ENCODE assay signal across 27 cellular contexts in genomic region chr5:94283093-94283492, GRCh38.
"Had no signal": no experiment of that assay in that cellular context is flagged by ENCODE, and none has a peak within 500 bp of the region (broad histone marks: within the 10 kb centered on the region; RNA-seq: fewer than 3 reads in every experiment).

No MANE protein-coding gene starts in this region.

- H3K36me3 Mint-ChIP-seq: mesothelial cell of epicardium; naive B cell; naive thymus-derived CD8-positive, alpha-beta T cell had no signal

- H3K27ac ChIP-seq: epithelial cell of prostate, esophagus squamous epithelium, gastrocnemius medialis, heart right ventricle, left lung, lower lobe of right lung had no signal

- H3K27me3 Mint-ChIP-seq: dendritic cell treated with granulocyte-macrophage colony-stimulating factor and Interleukin-4, amounts not matched to agents 40 ng/mL and 50 ng/mL, for 4 days; effector memory CD8-positive, alpha-beta T cell; naive B cell; naive thymus-derived CD8-positive, alpha-beta T cell had no signal

- H3K4me1 Mint-ChIP-seq: mesothelial cell of epicardium; naive B cell; naive thymus-derived CD8-positive, alpha-beta T cell had no signal

- H3K36me3 ChIP-seq: esophagus squamous epithelium, gastrocnemius medialis, heart right ventricle, left lung, lower lobe of right lung had no signal

- H3K27me3 ChIP-seq: esophagus squamous epithelium, gastrocnemius medialis, heart right ventricle, left lung had no signal

- H3K27ac Mint-ChIP-seq: dendritic cell treated with granulocyte-macrophage colony-stimulating factor and Interleukin-4, amounts not matched to agents 40 ng/mL and 50 ng/mL, for 4 days; effector memory CD8-positive, alpha-beta T cell; endodermal cell; mesothelial cell of epicardium; naive B cell; naive thymus-derived CD8-positive, alpha-beta T cell had no signal

- DNase-seq: cortex of kidney; effector CD8-positive, alpha-beta T cell; effector memory CD8-positive, alpha-beta T cell; endodermal cell; erythroblast; esophagus squamous epithelium; foreskin fibroblast; foreskin melanocyte; gastrocnemius medialis; glutamatergic neuron; head of caudate nucleus; heart right ventricle; hippocampal formation; left cardiac atrium; left lung; left ventricle myocardium superior; lower lobe of right lung; mesenchymal stem cell; mucosa of descending colon; naive B cell; naive thymus-derived CD8-positive, alpha-beta T cell had no signal

- FAIRE-seq: endometrium, keratinocyte had no signal

- H3K4me1 ChIP-seq: esophagus squamous epithelium, gastrocnemius medialis, heart right ventricle, left lung, lower lobe of right lung had no signal

- H3K4me3 Mint-ChIP-seq: dendritic cell treated with granulocyte-macrophage colony-stimulating factor and Interleukin-4, amounts not matched to agents 40 ng/mL and 50 ng/mL, for 4 days; effector memory CD8-positive, alpha-beta T cell; endodermal cell; mesothelial cell of epicardium; naive B cell; naive thymus-derived CD8-positive, alpha-beta T cell had no signal

- H3K4me3 ChIP-seq: esophagus squamous epithelium, gastrocnemius medialis, heart right ventricle, left lung, lower lobe of right lung, mucosa of descending colon had no signal

- H3K9me3 Mint-ChIP-seq: dendritic cell treated with granulocyte-macrophage colony-stimulating factor and Interleukin-4, amounts not matched to agents 40 ng/mL and 50 ng/mL, for 4 days; effector memory CD8-positive, alpha-beta T cell; endodermal cell; mesothelial cell of epicardium had no signal

- H3K9me3 ChIP-seq: esophagus squamous epithelium, gastrocnemius medialis, heart right ventricle, left lung, lower lobe of right lung, mucosa of descending colon had no signal

- ATAC-seq: effector memory CD8-positive, alpha-beta T cell; esophagus mucosa; gastrocnemius medialis; heart right ventricle; left cardiac atrium; left lung; left ventricle myocardium superior; lower lobe of right lung; mucosa of descending colon; naive thymus-derived CD8-positive, alpha-beta T cell had no signal
